In genomic region chr2:45172993-45173392, GRCh38 we compare ENCODE assay signal across 1 cellular context.
TF ChIP-seq lines count a peak whose summit lies in the region.

No MANE protein-coding gene starts in this region.

TF ChIP-seq in SK-N-SH, 30 proteins besides CTCF, POLR2A, EP300 and RAD21 (continued from another document):
- TF ChIP-seq GABPA (IDR thresholded peaks at IDR 0.05; ENCODE audit: low read depth) (no peak), JUND (IDR thresholded peaks at IDR 0.05) (no peak), MAX (IDR thresholded peaks at IDR 0.05; ENCODE audit: low read depth) (no peak), USF1 (IDR thresholded peaks at IDR 0.05; ENCODE audit: borderline replicate concordance, low read depth) (no peak), MXI1 (IDR thresholded peaks at IDR 0.05; ENCODE audit: low read depth, low read length) (no peak), IRF3 (IDR thresholded peaks at IDR 0.05; ENCODE audit: low read depth, low read length) (no peak)
